ENCODE assay signal across 9 cellular contexts in the genomic region with DNA sequence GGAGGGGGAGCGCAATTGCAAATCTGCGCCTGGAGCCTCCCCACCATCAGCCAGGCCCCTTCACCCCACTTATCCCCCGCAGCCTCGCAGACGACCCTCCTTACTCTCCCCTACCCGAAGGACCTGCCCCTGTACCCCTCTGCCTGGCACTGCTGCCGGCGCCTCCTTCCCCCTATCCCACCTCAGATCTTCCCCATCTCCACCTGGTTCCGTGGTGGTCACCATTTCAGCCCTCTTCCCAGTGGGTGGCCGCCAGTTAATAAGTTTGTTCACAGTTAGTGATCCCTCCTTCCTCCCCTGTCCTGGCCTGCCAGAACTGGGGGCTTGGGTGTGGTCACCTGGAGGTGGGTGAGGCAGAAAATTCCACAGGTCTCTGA. TPM values are rescaled to one million over a fixed set of nuclear protein-coding genes. Genes with fewer than 3 reads are reported as not detected.
A peak's percentile ranks its signal among the peaks of the same experiment; 100 is the strongest.
DNase-seq lines count a peak whose midpoint lies in the region; ATAC-seq, FAIRE-seq and TF ChIP-seq lines count a peak whose summit lies in the region.
"Had no signal": no experiment of that assay in that cellular context is flagged by ENCODE, and none has a peak within 500 bp of the region (broad histone marks: within the 10 kb centered on the region; RNA-seq: fewer than 3 reads in every experiment).

No MANE protein-coding gene starts in this region.

- peaks cover 29% of the 10 kb centered on the region for H3K79me2 ChIP-seq in keratinocyte (ENCODE audit: control insufficient read depth, insufficient read depth, low read length)

- H3K4me3 Mint-ChIP-seq in activated CD4-positive, alpha-beta memory T cell treated with anti-CD3 and anti-CD28 coated beads for 36 hours: no peak overlapping the region

- no peak for FAIRE-seq in keratinocyte (lab: Jason Lieb, UNC)
- FAIRE-seq in small intestine (lab: Jason Lieb, UNC): no peak
- FAIRE-seq: GM12892 had no signal

- peaks cover 22% of the 10 kb centered on the region for H3K4me1 Mint-ChIP-seq in activated CD4-positive, alpha-beta memory T cell treated with anti-CD3 and anti-CD28 coated beads for 36 hours (ENCODE audit: low read depth)

- H3K36me3 ChIP-seq in HEK293 (ENCODE audit: control insufficient read depth in 2 of 2, insufficient read depth in 1 of 2, low read length in 2 of 2) (peaks cover 0 to 21% of the 10 kb centered on the region in 2 experiments; a peak in 2 of 3 replicates), breast epithelium (no peaks in the 10 kb centered on the region), keratinocyte (ENCODE audit: control insufficient read depth in 2 of 2, extremely low read depth in 1 of 2, insufficient read depth in 2 of 2, low read length in 2 of 2) (peaks cover 6 to 10% of the 10 kb centered on the region in 2 experiments), small intestine (ENCODE audit: control insufficient read depth in 2 of 2, insufficient read depth in 2 of 2, low read length in 2 of 2) (no peaks in the 10 kb centered on the region)

- dilution Hi-C loops in keratinocyte (cut with MboI; ENCODE audit: extremely low pct_ligation_motif_present, low sequenced_read_pairs): no loop called here

- peaks cover 16% of the 10 kb centered on the region for H3K36me3 Mint-ChIP-seq in activated CD4-positive, alpha-beta memory T cell treated with anti-CD3 and anti-CD28 coated beads for 36 hours

- H4K20me1 ChIP-seq in keratinocyte (ENCODE audit: control insufficient read depth, extremely low read depth, insufficient read depth, low read length): no peaks in the 10 kb centered on the region

- no peaks in the 10 kb centered on the region; the same call in 1 of the 2 replicates for H3K4me1 ChIP-seq in HEK293 (ENCODE audit: control insufficient read depth, insufficient read depth, low read length)
- peaks cover 0 to 15% of the 10 kb centered on the region in 2 donors for H3K4me1 ChIP-seq in breast epithelium
- peaks cover 29% of the 10 kb centered on the region for H3K4me1 ChIP-seq in keratinocyte (ENCODE audit: control insufficient read depth, extremely low read depth, insufficient read depth, low read length)
- H3K4me1 ChIP-seq in small intestine (ENCODE audit: control insufficient read depth in 2 of 2, insufficient read depth in 1 of 2, low read depth in 1 of 2, low read length in 1 of 2): peaks cover 2 to 4% of the 10 kb centered on the region in 2 donors

- H3K9me3 Mint-ChIP-seq in activated CD4-positive, alpha-beta memory T cell treated with anti-CD3 and anti-CD28 coated beads for 36 hours: no peaks in the 10 kb centered on the region

- CTCF ChIA-PET in HEK293 (lab: Yijun Ruan, JAX): interaction anchor here (0.5 to 1.7 kb wide), 4 partner anchors 18 to 84 kb away, joined by 3 to 12 read pairs (median 4); no protein-coding TSS in a partner anchor
- CTCF ChIA-PET in activated CD4-positive, alpha-beta memory T cell treated with anti-CD3 and anti-CD28 coated beads for 36 hours (lab: Charles Lee): interaction anchor here (0.6 to 3.3 kb wide), 3 partner anchors 19 to 935 kb away, joined by 4 to 13 read pairs (median 5); no protein-coding TSS in a partner anchor

- no peak for ATAC-seq in HG03521 (IDR thresholded peaks at IDR 0.05; ENCODE audit: unreplicated experiment)

- POLR2A ChIA-PET in HEK293 (lab: Yijun Ruan, JAX): interaction anchor here (0.7 to 1.0 kb wide), 2 partner anchors 23 to 82 kb away, joined by 3 to 7 read pairs; partner anchors contain the start of gene ATG4D
- POLR2A ChIA-PET in activated CD4-positive, alpha-beta memory T cell treated with anti-CD3 and anti-CD28 coated beads for 36 hours (lab: Charles Lee): interaction anchor here (0.6 kb wide), 1 partner anchor 18 kb away, joined by 5 read pairs; no protein-coding TSS in a partner anchor

- no peak for TF ChIP-seq POLR2A in breast epithelium (IDR thresholded peaks at IDR 0.05)

- no peak for DNase-seq in breast epithelium (ENCODE audit: low spot score in 2 of 2)
- DNase-seq in keratinocyte (ENCODE audit: low read depth, low spot score): no peak
- no peak for DNase-seq in small intestine
- DNase-seq in NCI-H187 treated with DMSO at 0.1 percent for 48 hours (lab: John Stamatoyannopoulos, UW): no peak
- no peak for DNase-seq in activated CD4-positive, alpha-beta memory T cell treated with anti-CD3 and anti-CD28 coated beads for 36 hours
- DNase-seq in effector CD4-positive, alpha-beta T cell: no peak

- no peaks in the 10 kb centered on the region for H3K9me3 ChIP-seq in HEK293 (ENCODE audit: control insufficient read depth, insufficient read depth, low read depth, low read length)
- H3K9me3 ChIP-seq in breast epithelium: no peaks in the 10 kb centered on the region
- no peaks in the 10 kb centered on the region for H3K9me3 ChIP-seq in keratinocyte (ENCODE audit: control insufficient read depth, low read depth, low read length)
- H3K9me3 ChIP-seq in small intestine (ENCODE audit: control insufficient read depth, low read depth): no peaks in the 10 kb centered on the region

- no peaks in the 10 kb centered on the region for H3K27me3 ChIP-seq in breast epithelium
- no peaks in the 10 kb centered on the region for H3K27me3 ChIP-seq in keratinocyte (ENCODE audit: control insufficient read depth, extremely low read depth, insufficient read depth, low read length)
- no peaks in the 10 kb centered on the region for H3K27me3 ChIP-seq in small intestine (ENCODE audit: control insufficient read depth in 2 of 2, insufficient read depth in 2 of 2, low read length in 2 of 2)

- 5 to 45% (median 33%) methylated on average over 5 to 10 of the region's 10 CpGs for WGBS in small intestine, 3 donors

- no peaks in the 10 kb centered on the region for H3K27me3 Mint-ChIP-seq in activated CD4-positive, alpha-beta memory T cell treated with anti-CD3 and anti-CD28 coated beads for 36 hours

- peak overlapping the region; percentile 73 for H3K4me3 ChIP-seq in HEK293 (ENCODE audit: low read depth, low read length)
- H3K4me3 ChIP-seq in breast epithelium: peak overlapping the region; percentile 52 to 89 (median 82)
- H3K4me3 ChIP-seq in keratinocyte (ENCODE audit: control insufficient read depth in 2 of 3, extremely low read depth in 1 of 3, insufficient read depth in 2 of 3, low read depth in 1 of 3, low read length in 3 of 3): peak overlapping the region; percentile 73 to 89 (median 85)
- peak overlapping the region; percentile 53 to 65 for H3K4me3 ChIP-seq in small intestine (ENCODE audit: low read depth in 1 of 2, low read length in 2 of 2)

- intact Hi-C loops in breast epithelium (cut with DNase I; ENCODE audit: low total_unique reads): no loop called here
- intact Hi-C loops in activated CD4-positive, alpha-beta memory T cell treated with anti-CD3 and anti-CD28 coated beads for 36 hours (cut with micrococcal nuclease): no loop called here

- peak overlapping the region; percentile 80 for H3K9ac ChIP-seq in keratinocyte (ENCODE audit: control insufficient read depth, extremely low read depth, insufficient read depth, low read length)

- H2AFZ ChIP-seq in keratinocyte (ENCODE audit: control insufficient read depth, low read length): peak overlapping the region; percentile 20

- H3K9me1 ChIP-seq in keratinocyte (ENCODE audit: control insufficient read depth, extremely low read depth, insufficient read depth, low read length): no peaks in the 10 kb centered on the region

- H3K4me2 ChIP-seq in keratinocyte (ENCODE audit: control insufficient read depth, extremely low read depth, insufficient read depth, low read depth, low read length): peak overlapping the region; percentile 85

- no peak overlapping the region for H3K27ac Mint-ChIP-seq in activated CD4-positive, alpha-beta memory T cell treated with anti-CD3 and anti-CD28 coated beads for 36 hours

- TF ChIP-seq CTCF in HEK293 (tag by site-specific recombination; IDR thresholded peaks at IDR 0.05): no peak; the same call in 1 of the 2 replicates
- no peak for TF ChIP-seq CTCF in breast epithelium (IDR thresholded peaks at IDR 0.05)
- TF ChIP-seq CTCF in keratinocyte (optimal IDR thresholded peaks at IDR 0.05 in 1 of 3, IDR thresholded peaks at IDR 0.05 in 1 of 3, conservative IDR thresholded peaks at IDR 0.05 in 1 of 3; ENCODE audit: extremely low read depth in 1 of 3, insufficient read depth in 2 of 3, low read length in 3 of 3): no peak

- H3K27ac ChIP-seq in HEK293 (ENCODE audit: extremely low read depth, low read depth, low read length): peak overlapping the region; percentile 24; the same call in 1 of the 2 replicates
- peak overlapping the region; percentile 92 to 95 for H3K27ac ChIP-seq in breast epithelium
- H3K27ac ChIP-seq in keratinocyte (ENCODE audit: control insufficient read depth, insufficient read depth, low read length): peak overlapping the region; percentile 55
- H3K27ac ChIP-seq in small intestine (ENCODE audit: low read depth in 1 of 2, low read length in 1 of 2): peak overlapping the region; percentile 29 to 34

RNA-seq across cellular contexts. Expression of gene SLC44A2, which starts 0.4 kb away (rescaled TPM):
- total RNA-seq in breast epithelium: 10 to 100 TPM; 63.0 to 92.5 (median 67.5) TPM
- polyA plus RNA-seq in keratinocyte: 78.7 to 148 TPM (median 94.7 TPM) in 3 replicates
- 78.0 TPM for polyA plus RNA-seq in keratinocyte (2011; ENCODE audit: low read depth)
- 85.3 and 87.1 TPM in 2 replicates for polyA plus RNA-seq in keratinocyte (2011; cell fraction: cytosol; rRNA removed)
- 182 and 185 TPM in 2 replicates for polyA plus RNA-seq in keratinocyte (2011; cell fraction: nucleus; rRNA removed)
- polyA plus RNA-seq in keratinocyte (2012; ENCODE audit: low replicate concordance): 110 and 189 TPM in 2 replicates
- polyA minus RNA-seq in keratinocyte: 141 to 357 TPM (median 142 TPM) in 3 replicates
- 132 TPM for polyA minus RNA-seq in keratinocyte (2011; cell fraction: cytosol; rRNA and poly(A)+ RNA removed)
- polyA minus RNA-seq in keratinocyte (2011; cell fraction: nucleus; rRNA and poly(A)+ RNA removed): 103 and 135 TPM in 2 replicates
- 10 to 100 TPM in 2 of 3 donors, 1 to 10 TPM in 1; 5.7 to 41.6 (median 11.0) TPM for polyA plus RNA-seq in small intestine
- 10 to 100 TPM; 89.3 to 94.6 TPM for total RNA-seq in activated CD4-positive, alpha-beta memory T cell treated with anti-CD3 and anti-CD28 coated beads for 36 hours

RNA-seq across cellular contexts. Expression of gene ILF3, which starts 28.4 kb away (rescaled TPM):
- 100 to 1,000 TPM in 2 of 3 donors, 10 to 100 TPM in 1; 80.2 to 166 (median 115) TPM for total RNA-seq in breast epithelium
- polyA plus RNA-seq in keratinocyte: 81.0 to 173 TPM (median 162 TPM) in 3 replicates
- polyA plus RNA-seq in keratinocyte (2011; ENCODE audit: low read depth): 135 TPM
- 89.6 and 94.1 TPM in 2 replicates for polyA plus RNA-seq in keratinocyte (2011; cell fraction: cytosol; rRNA removed)
- 267 and 278 TPM in 2 replicates for polyA plus RNA-seq in keratinocyte (2011; cell fraction: nucleus; rRNA removed)
- polyA plus RNA-seq in keratinocyte (2012; ENCODE audit: low replicate concordance): 80.2 and 177 TPM in 2 replicates
- polyA minus RNA-seq in keratinocyte: 81.5 to 140 TPM (median 115 TPM) in 3 replicates
- 85.0 TPM for polyA minus RNA-seq in keratinocyte (2011; cell fraction: cytosol; rRNA and poly(A)+ RNA removed)
- 71.8 and 99.7 TPM in 2 replicates for polyA minus RNA-seq in keratinocyte (2011; cell fraction: nucleus; rRNA and poly(A)+ RNA removed)
- 100 to 1,000 TPM in 1 of 3 donors, 10 to 100 TPM in 2; 37.3 to 130 (median 45.4) TPM for polyA plus RNA-seq in small intestine
- total RNA-seq in activated CD4-positive, alpha-beta memory T cell treated with anti-CD3 and anti-CD28 coated beads for 36 hours: 100 to 1,000 TPM; 355 to 357 TPM

RNA-seq across cellular contexts. Expression of gene AP1M2, which starts 38.6 kb away (rescaled TPM):
- 10 to 100 TPM in 2 of 3 donors, not detected in 1; 34.1 to 49.9 TPM for total RNA-seq in breast epithelium
- polyA plus RNA-seq in keratinocyte (83.1 to 122 TPM (median 109 TPM) in 3 replicates), small intestine (100 to 1,000 TPM in 2 of 3 donors, 10 to 100 TPM in 1; 97.3 to 238 (median 102) TPM)
- 32.6 TPM for polyA plus RNA-seq in keratinocyte (2011; ENCODE audit: low read depth)
- polyA plus RNA-seq in keratinocyte (2011; cell fraction: cytosol; rRNA removed): 89.6 and 103 TPM in 2 replicates
- 68.6 and 85.6 TPM in 2 replicates for polyA plus RNA-seq in keratinocyte (2011; cell fraction: nucleus; rRNA removed)
- polyA plus RNA-seq in keratinocyte (2012; ENCODE audit: low replicate concordance): 76.8 and 87.2 TPM in 2 replicates
- polyA minus RNA-seq in keratinocyte: 137 to 221 TPM (median 160 TPM) in 3 replicates
- 129 TPM for polyA minus RNA-seq in keratinocyte (2011; cell fraction: cytosol; rRNA and poly(A)+ RNA removed)
- polyA minus RNA-seq in keratinocyte (2011; cell fraction: nucleus; rRNA and poly(A)+ RNA removed): 42.7 and 56.3 TPM in 2 replicates
- not detected for total RNA-seq in activated CD4-positive, alpha-beta memory T cell treated with anti-CD3 and anti-CD28 coated beads for 36 hours

RNA-seq across cellular contexts. Expression of gene CDKN2D, which starts 57.0 kb away (rescaled TPM):
- 1 to 10 TPM; 5.3 to 9.4 (median 8.8) TPM for total RNA-seq in breast epithelium
- 3.9 to 7.3 TPM (median 6.8 TPM) in 3 replicates for polyA plus RNA-seq in keratinocyte
- 1.9 TPM for polyA plus RNA-seq in keratinocyte (2011; ENCODE audit: low read depth)
- 4.1 and 8.0 TPM in 2 replicates for polyA plus RNA-seq in keratinocyte (2011; cell fraction: cytosol; rRNA removed)
- 4.1 and 5.0 TPM in 2 replicates for polyA plus RNA-seq in keratinocyte (2011; cell fraction: nucleus; rRNA removed)
- polyA plus RNA-seq in keratinocyte (2012; ENCODE audit: low replicate concordance): 4.8 and 13.1 TPM in 2 replicates
- polyA minus RNA-seq in keratinocyte: 2.5 to 6.5 TPM (median 2.8 TPM) in 3 replicates
- 10.0 TPM for polyA minus RNA-seq in keratinocyte (2011; cell fraction: cytosol; rRNA and poly(A)+ RNA removed)
- 0.93 and 0.95 TPM in 2 replicates for polyA minus RNA-seq in keratinocyte (2011; cell fraction: nucleus; rRNA and poly(A)+ RNA removed)
- polyA plus RNA-seq in small intestine: 10 to 100 TPM; 13.0 to 19.0 (median 15.4) TPM
- 10 to 100 TPM; 68.6 to 68.8 TPM for total RNA-seq in activated CD4-positive, alpha-beta memory T cell treated with anti-CD3 and anti-CD28 coated beads for 36 hours

RNA-seq across cellular contexts. Expression of gene KRI1, which starts 59.9 kb away (rescaled TPM):
- 10 to 100 TPM; 16.4 to 23.6 (median 17.6) TPM for total RNA-seq in breast epithelium
- 13.4 to 19.0 TPM (median 13.5 TPM) in 3 replicates for polyA plus RNA-seq in keratinocyte
- polyA plus RNA-seq in keratinocyte (2011; ENCODE audit: low read depth): 48.2 TPM
- 7.6 and 12.7 TPM in 2 replicates for polyA plus RNA-seq in keratinocyte (2011; cell fraction: cytosol; rRNA removed)
- 41.0 and 42.6 TPM in 2 replicates for polyA plus RNA-seq in keratinocyte (2011; cell fraction: nucleus; rRNA removed)
- polyA plus RNA-seq in keratinocyte (2012; ENCODE audit: low replicate concordance): 12.5 and 20.2 TPM in 2 replicates
- 4.5 to 7.4 TPM (median 5.3 TPM) in 3 replicates for polyA minus RNA-seq in keratinocyte
- polyA minus RNA-seq in keratinocyte (2011; cell fraction: cytosol; rRNA and poly(A)+ RNA removed): 13.8 TPM
- polyA minus RNA-seq in keratinocyte (2011; cell fraction: nucleus; rRNA and poly(A)+ RNA removed): 8.1 and 9.8 TPM in 2 replicates
- 10 to 100 TPM; 14.8 to 18.2 (median 18.1) TPM for polyA plus RNA-seq in small intestine
- 10 to 100 TPM; 46.2 to 52.3 TPM for total RNA-seq in activated CD4-positive, alpha-beta memory T cell treated with anti-CD3 and anti-CD28 coated beads for 36 hours

Comparison
In these comparisons a context has a peak if more than half of its experiments do, and no peak if none do; other contexts are left out.
1. H3K27ac ChIP-seq: peak in every context shown above with its lines; median percentile 94 in breast epithelium; 55 in keratinocyte; 32 in small intestine; 24 in HEK293.